8 cellular contexts compared by ENCODE assay signal in genomic region chrX:128975716-128976115, GRCh38.
DNase-seq lines count a peak whose midpoint lies in the region; ATAC-seq lines count a peak whose summit lies in the region.

No MANE protein-coding gene starts in this region.

- DNase-seq in COLO829 (ENCODE audit: low spot score) (peak; percentile 9), HuH-7.5 (ENCODE audit: low spot score) (peak; percentile 16), UCSD-AML1 (lab: John Stamatoyannopoulos, UW; ENCODE audit: unreplicated experiment) (peak; percentile 27), iPS-NIHi11 (ENCODE audit: low spot score) (peak; percentile 70), ureter (ENCODE audit: low spot score) (peak; percentile 45), NOMO-1 treated with dmso at 0.1 percent for 144 hours (lab: John Stamatoyannopoulos, UW; ENCODE audit: unreplicated experiment) (no peak)

- peak; percentile 87 for ATAC-seq in GM18511 (IDR thresholded peaks at IDR 0.05; ENCODE audit: unreplicated experiment)
- no peak for ATAC-seq in HG02588 (IDR thresholded peaks at IDR 0.05; ENCODE audit: unreplicated experiment)
